Comparison of ENCODE assay signal across 1 cellular context in genomic region chr5:97182571-97183099, GRCh38.
TF ChIP-seq lines count a peak whose summit lies in the region.

No MANE protein-coding gene starts in this region.

TF ChIP-seq in GM12878, 131 proteins besides CTCF, POLR2A, EP300 and RAD21 (continued from another document):
- peak; percentile 50; the same call in 1 of the 2 replicates for TF ChIP-seq NKRF (conservative IDR thresholded peaks at IDR 0.05)
- TF ChIP-seq SPI1 (IDR thresholded peaks at IDR 0.05; ENCODE audit: borderline replicate concordance, insufficient read depth, low read depth, low read length): 0 out of 2 replicates have a peak, but pooled peaks have one; percentile 12
- no peak for TF ChIP-seq ZSCAN29 (IDR thresholded peaks at IDR 0.05)
